Comparison of ENCODE assay signal across 8 cellular contexts in the genomic region with DNA sequence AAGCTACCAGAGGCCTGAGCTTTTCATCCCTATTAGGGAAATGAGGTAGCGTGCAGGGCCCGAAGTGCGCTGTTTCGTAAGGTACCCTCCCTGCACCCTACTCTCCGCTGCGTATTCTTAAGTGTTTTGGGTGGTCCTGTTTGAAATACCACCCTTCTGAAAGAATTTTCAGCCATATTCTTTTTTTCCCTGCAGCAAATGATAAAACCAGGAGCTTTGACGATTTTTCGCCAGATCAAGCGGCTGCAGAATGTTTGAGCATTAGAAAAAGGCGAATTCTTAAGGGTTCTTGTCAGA. TPM values are rescaled to one million over a fixed set of nuclear protein-coding genes. Genes with fewer than 3 reads are reported as not detected.
A peak's percentile ranks its signal among the peaks of the same experiment; 100 is the strongest.
DNase-seq lines count a peak whose midpoint lies in the region; ATAC-seq, FAIRE-seq and TF ChIP-seq lines count a peak whose summit lies in the region.

No MANE protein-coding gene starts in this region.

- H4K20me1 ChIP-seq in keratinocyte (ENCODE audit: control insufficient read depth, extremely low read depth, insufficient read depth, low read length) = no peaks in the 10 kb centered on the region

- H3K79me2 ChIP-seq in keratinocyte (ENCODE audit: control insufficient read depth, insufficient read depth, low read length) = peaks cover 76% of the 10 kb centered on the region

- peak overlapping the region; percentile 69 for H2AFZ ChIP-seq in keratinocyte (ENCODE audit: control insufficient read depth, low read length)

- POLR2A ChIA-PET in CD8-positive, alpha-beta T cell (lab: Charles Lee) = interaction anchor here (0.6 to 0.8 kb wide), 2 partner anchors 24 to 28 kb away, joined by 3 read pairs; no protein-coding TSS in a partner anchor

- H3K27me3 Mint-ChIP-seq in CD8-positive, alpha-beta T cell (ENCODE audit: low read depth) = no peaks in the 10 kb centered on the region

- H3K4me2 ChIP-seq in keratinocyte (ENCODE audit: control insufficient read depth, extremely low read depth, insufficient read depth, low read depth, low read length) = peak overlapping the region; percentile 97

- CTCF ChIA-PET in CD8-positive, alpha-beta T cell (lab: Charles Lee) = interaction anchor here (1.0 to 2.3 kb wide), 3 partner anchors 40 to 62 kb away, joined by 4 to 7 read pairs (median 4); no protein-coding TSS in a partner anchor

- H3K27me3 ChIP-seq in CD8-positive, alpha-beta T cell (ENCODE audit: insufficient read depth, low read length) = no peaks in the 10 kb centered on the region
- H3K27me3 ChIP-seq in keratinocyte (ENCODE audit: control insufficient read depth, extremely low read depth, insufficient read depth, low read length) = no peaks in the 10 kb centered on the region

- no peaks in the 10 kb centered on the region for H3K9me3 Mint-ChIP-seq in CD8-positive, alpha-beta T cell

- H3K4me1 Mint-ChIP-seq in CD8-positive, alpha-beta T cell (ENCODE audit: low read depth) = peaks cover 65% of the 10 kb centered on the region

- no peak for FAIRE-seq in keratinocyte (lab: Jason Lieb, UNC)

- TF ChIP-seq CTCF in CD8-positive, alpha-beta T cell (IDR thresholded peaks at IDR 0.05) = no peak
- TF ChIP-seq CTCF in LNCaP clone FGC (IDR thresholded peaks at IDR 0.05; ENCODE audit: control insufficient read depth, extremely low read depth, insufficient read depth) (no peak), astrocyte of the spinal cord (IDR thresholded peaks at IDR 0.05; ENCODE audit: low read depth, low read length) (no peak), keratinocyte (optimal IDR thresholded peaks at IDR 0.05 in 1 of 3, IDR thresholded peaks at IDR 0.05 in 1 of 3, conservative IDR thresholded peaks at IDR 0.05 in 1 of 3; ENCODE audit: extremely low read depth in 1 of 3, insufficient read depth in 2 of 3, low read length in 3 of 3) (no peak)

- in situ Hi-C loops in astrocyte of the spinal cord (cut with HindIII; ENCODE audit: low sequenced_read_pairs) = no loop called here

- H3K9me3 ChIP-seq in CD8-positive, alpha-beta T cell (ENCODE audit: low read length) = no peaks in the 10 kb centered on the region
- no peaks in the 10 kb centered on the region for H3K9me3 ChIP-seq in keratinocyte (ENCODE audit: control insufficient read depth, low read depth, low read length)

- intact Hi-C loops in CD8-positive, alpha-beta T cell (cut with DNase I, micrococcal nuclease) = loop anchor here (2.0 to 10.0 kb wide), 8 partner anchors 35 to 573 kb away; a partner anchor contains a TSS

- dilution Hi-C loops in keratinocyte (cut with MboI; ENCODE audit: extremely low pct_ligation_motif_present, low sequenced_read_pairs) = no loop called here

- H3K4me3 ChIP-seq in CD8-positive, alpha-beta T cell (ENCODE audit: low read depth, low read length) = peak overlapping the region; percentile 98
- H3K4me3 ChIP-seq in LNCaP clone FGC (ENCODE audit: low read depth, low read length) (peak overlapping the region; percentile 99), astrocyte of the spinal cord (ENCODE audit: low read depth, low read length) (peak overlapping the region; percentile 93), keratinocyte (ENCODE audit: control insufficient read depth in 2 of 3, extremely low read depth in 1 of 3, insufficient read depth in 2 of 3, low read depth in 1 of 3, low read length in 3 of 3) (peak overlapping the region; percentile 90 to 99 (median 96))

- no peak for ATAC-seq in CD8-positive, alpha-beta T cell
- ATAC-seq in GM18909 (IDR thresholded peaks at IDR 0.05; ENCODE audit: poor library complexity, unreplicated experiment) (no peak), HG03354 (IDR thresholded peaks at IDR 0.05; ENCODE audit: poor library complexity, severe bottlenecking, unreplicated experiment) (no peak)

- H3K4me3 Mint-ChIP-seq in CD8-positive, alpha-beta T cell = peak overlapping the region; percentile 99

- peak in 1 of 7 experiments; percentile 4 for DNase-seq in CD8-positive, alpha-beta T cell
- DNase-seq in LNCaP clone FGC (ENCODE audit: low read depth) (no peak), astrocyte of the spinal cord (ENCODE audit: low read depth, low spot score) (no peak), keratinocyte (ENCODE audit: low read depth, low spot score) (no peak), superior temporal gyrus (ENCODE audit: extremely low spot score) (peak; percentile 76), cortex of kidney (lab: John Stamatoyannopoulos, UW) (no peak)

- peak overlapping the region; percentile 95 for H3K9ac ChIP-seq in keratinocyte (ENCODE audit: control insufficient read depth, extremely low read depth, insufficient read depth, low read length)

- H3K27ac Mint-ChIP-seq in CD8-positive, alpha-beta T cell = peak overlapping the region; percentile 95

- H3K27ac ChIP-seq in CD8-positive, alpha-beta T cell (ENCODE audit: low read depth, low read length) = peak overlapping the region; percentile 93
- peak overlapping the region; percentile 91 for H3K27ac ChIP-seq in keratinocyte (ENCODE audit: control insufficient read depth, insufficient read depth, low read length)

- H3K36me3 ChIP-seq in CD8-positive, alpha-beta T cell (ENCODE audit: insufficient read depth, low read length) = no peaks in the 10 kb centered on the region
- no peaks in the 10 kb centered on the region for H3K36me3 ChIP-seq in keratinocyte (ENCODE audit: control insufficient read depth in 2 of 2, extremely low read depth in 1 of 2, insufficient read depth in 2 of 2, low read length in 2 of 2)

- H3K4me1 ChIP-seq in CD8-positive, alpha-beta T cell (ENCODE audit: insufficient read depth, low read length) = peaks cover 29% of the 10 kb centered on the region
- H3K4me1 ChIP-seq in keratinocyte (ENCODE audit: control insufficient read depth, extremely low read depth, insufficient read depth, low read length) = peaks cover 21% of the 10 kb centered on the region

- H3K36me3 Mint-ChIP-seq in CD8-positive, alpha-beta T cell = peaks cover 26% of the 10 kb centered on the region

- H3K9me1 ChIP-seq in keratinocyte (ENCODE audit: control insufficient read depth, extremely low read depth, insufficient read depth, low read length) = no peaks in the 10 kb centered on the region

RNA-seq across cellular contexts. Expression of a gene that starts 1.2 kb away (rescaled TPM):
- total RNA-seq in CD8-positive, alpha-beta T cell = 10 to 100 TPM in 1 of 2 experiments, 1 to 10 TPM in 1; 7.4 to 10.0 TPM
- 3.9 to 9.6 TPM (median 6.0 TPM) in 3 replicates for polyA plus RNA-seq in keratinocyte
- 11.3 TPM for polyA plus RNA-seq in keratinocyte (2011; ENCODE audit: low read depth)
- 2.2 and 3.8 TPM in 2 replicates for polyA plus RNA-seq in keratinocyte (2011; cell fraction: cytosol; rRNA removed)
- polyA plus RNA-seq in keratinocyte (2011; cell fraction: nucleus; rRNA removed) = 7.0 and 7.7 TPM in 2 replicates
- 5.3 and 8.0 TPM in 2 replicates for polyA plus RNA-seq in keratinocyte (2012; ENCODE audit: low replicate concordance)
- polyA minus RNA-seq in keratinocyte = 2.7 to 20.0 TPM (median 10.3 TPM) in 3 replicates
- polyA minus RNA-seq in keratinocyte (2011; cell fraction: cytosol; rRNA and poly(A)+ RNA removed) = 2.9 TPM
- 4.7 and 5.6 TPM in 2 replicates for polyA minus RNA-seq in keratinocyte (2011; cell fraction: nucleus; rRNA and poly(A)+ RNA removed)
